Comparison of ENCODE assay signal across 17 cellular contexts in genomic region chr21:37767984-37768383, GRCh38.
DNase-seq lines count a peak whose midpoint lies in the region; ATAC-seq, FAIRE-seq and TF ChIP-seq lines count a peak whose summit lies in the region.
"Had no signal": no experiment of that assay in that cellular context is flagged by ENCODE, and none has a peak within 500 bp of the region (broad histone marks: within the 10 kb centered on the region; RNA-seq: fewer than 3 reads in every experiment).

No MANE protein-coding gene starts in this region.

- H3F3A ChIP-seq in GM23248 (ENCODE audit: insufficient read depth), result no peaks in the 10 kb centered on the region

- no peaks in the 10 kb centered on the region for H3K79me2 ChIP-seq in GM23248 (ENCODE audit: insufficient read depth)

- no peak for ATAC-seq in GM19452 (IDR thresholded peaks at IDR 0.05; ENCODE audit: unreplicated experiment)

- H3K9me3 ChIP-seq in GM23248 (ENCODE audit: low read depth), result no peaks in the 10 kb centered on the region

- H3K4me3 Mint-ChIP-seq in immature natural killer cell, result no peak overlapping the region
- H3K4me3 Mint-ChIP-seq: type B pancreatic cell had no signal

- peaks cover 1 to 4% (median 2%) of the 10 kb centered on the region in 3 donors for H3K27me3 Mint-ChIP-seq in immature natural killer cell (ENCODE audit: low read depth in 3 of 3)

- peaks cover 16% of the 10 kb centered on the region; the same call in 1 of the 2 replicates for H3K4me1 ChIP-seq in GM23248 (ENCODE audit: insufficient read depth)

- no peaks in the 10 kb centered on the region for H3K36me3 ChIP-seq in GM23248 (ENCODE audit: low read depth)

- peak overlapping the region; percentile 35; the same call in 1 of the 2 replicates for H2AFZ ChIP-seq in GM23248

- TF ChIP-seq CTCF in fibroblast of mammary gland (conservative IDR thresholded peaks at IDR 0.05; ENCODE audit: control insufficient read depth, insufficient read depth, low read depth, low read length), result no peak

- H3K27ac Mint-ChIP-seq in immature natural killer cell, result no peak overlapping the region
- H3K27ac Mint-ChIP-seq: type B pancreatic cell had no signal

- H3K27ac ChIP-seq in GM23248, result no peak overlapping the region
- H3K27ac ChIP-seq: C4-2B had no signal

- no peaks in the 10 kb centered on the region for H3K27me3 ChIP-seq in GM23248 (replicated peaks; ENCODE audit: insufficient read depth)

- WGBS in GM23248 (ENCODE audit: low coverage in 1 of 2, low lambda C conversion rate in 2 of 2, missing lambda C conversion rate in 2 of 2), 2 experiments, result 27 to 29% methylated on average over 5 of the region's 5 CpGs

- no peak overlapping the region for H3K4me2 ChIP-seq in GM23248 (ENCODE audit: unreplicated experiment)

- no peak for TF ChIP-seq POLR2A in GM12891 (IDR thresholded peaks at IDR 0.05; ENCODE audit: low read depth, low read length)

- in situ Hi-C loops in GM23248 (cut with MboI), result no loop called here

- DNase-seq in GM23248, result peak; percentile 62
- DNase-seq in RKO (ENCODE audit: low spot score), result peak; percentile 24
- DNase-seq in fibroblast of mammary gland (ENCODE audit: low read depth), result peak; percentile 31
- peak; percentile 24 for DNase-seq in stromal cell of bone marrow (ENCODE audit: low read depth)
- no peak for DNase-seq in immature natural killer cell
- no peak for DNase-seq in GM12891 (ENCODE audit: insufficient read length, low spot score)
- no peak for DNase-seq in stimulated activated CD4-positive, alpha-beta T cell treated with anti-CD3 and anti-CD28 coated beads, Interleukin-1b, Interleukin-23, amount 100 ng/mL, for 48 hours
- DNase-seq: activated CD4-positive, alpha-beta T cell treated with anti-CD3 and anti-CD28 coated beads for 1 hour; activated effector memory CD4-positive, alpha-beta T cell treated with anti-CD3 and anti-CD28 coated beads, Interleukin-2, amount 50 U/mL, for 16 hours; Kasumi-1; NCI-H1436; NCI-H510A; stimulated activated CD4-positive, alpha-beta T cell treated with anti-CD3 and anti-CD28 coated beads, Interleukin-15, amount 100 ng/mL, for 24 hours; stimulated activated naive CD4-positive, alpha-beta T cell had no signal

- H3K36me3 Mint-ChIP-seq in immature natural killer cell, result no peaks in the 10 kb centered on the region
- H3K36me3 Mint-ChIP-seq: type B pancreatic cell had no signal

- H3K9me3 Mint-ChIP-seq in immature natural killer cell, result peaks cover 0 to 1% (median 0%) of the 10 kb centered on the region in 6 donors
- H3K9me3 Mint-ChIP-seq: type B pancreatic cell had no signal

- no peaks in the 10 kb centered on the region for H4K20me1 ChIP-seq in GM23248 (ENCODE audit: insufficient read depth)

- no peak for FAIRE-seq in GM12891 (lab: Jason Lieb, UNC)

- H3K9ac ChIP-seq in GM23248, result no peak overlapping the region

- H3K4me3 ChIP-seq in GM23248 (no peak overlapping the region), fibroblast of mammary gland (ENCODE audit: control insufficient read depth, low read depth, low read length) (no peak overlapping the region)

- no peaks in the 10 kb centered on the region for H3K9me2 ChIP-seq in GM23248 (ENCODE audit: insufficient read depth)

- no peaks in the 10 kb centered on the region for H3K4me1 Mint-ChIP-seq in immature natural killer cell

TF ChIP-seq in GM12891, 5 proteins besides CTCF, POLR2A, EP300 and RAD21:
- no peak for TF ChIP-seq POLR2AphosphoS5 (IDR thresholded peaks at IDR 0.05; ENCODE audit: low read depth, low read length)
- TF ChIP-seq TAF1 (IDR thresholded peaks at IDR 0.05; ENCODE audit: low read depth, low read length), result no peak
- no peak for TF ChIP-seq POU2F2 (IDR thresholded peaks at IDR 0.05; ENCODE audit: low read depth, low read length)
- no peak for TF ChIP-seq PAX5 (IDR thresholded peaks at IDR 0.05; ENCODE audit: insufficient read depth, low read length, severe bottlenecking)
- no peak for TF ChIP-seq SPI1 (IDR thresholded peaks at IDR 0.05; ENCODE audit: low read depth, low read length)

Comparison
In these comparisons a context has a peak if more than half of its experiments do, and no peak if none do; other contexts are left out.
1. DNase-seq: peak in GM23248 (single experiment), RKO (single experiment), fibroblast of mammary gland (single experiment) and stromal cell of bone marrow (single experiment); none in immature natural killer cell (0 of 3), GM12891 (single experiment) and stimulated activated CD4-positive, alpha-beta T cell treated with anti-CD3 and anti-CD28 coated beads, Interleukin-1b, Interleukin-23, amount 100 ng/mL, for 48 hours (single experiment).